In genomic region chr12:74365178-74365964, GRCh38 we compare ENCODE assay signal across 8 cellular contexts.
DNase-seq lines count a peak whose midpoint lies in the region; ATAC-seq and TF ChIP-seq lines count a peak whose summit lies in the region.

No MANE protein-coding gene starts in this region.

- no TSS peak for BruUV-seq in Caco-2 (replicated peaks; lab: Mats Ljungman, UMichigan)

- H3K4me1 Mint-ChIP-seq in Caco-2 (ENCODE audit: low read depth, unreplicated experiment), result no peaks in the 10 kb centered on the region

- H3K27me3 Mint-ChIP-seq in Caco-2 (ENCODE audit: insufficient read depth, unreplicated experiment), result no peaks in the 10 kb centered on the region

- H3K9ac ChIP-seq in OCI-LY3 (ENCODE audit: low read length), result no peak overlapping the region

- TF ChIP-seq CTCF in Caco-2 (IDR thresholded peaks at IDR 0.05; ENCODE audit: insufficient read depth in 1 of 2, low read depth in 1 of 2, low read length in 1 of 2, severe bottlenecking in 1 of 2, unreplicated experiment in 1 of 2) (peak; percentile 34 to 43), OCI-LY3 (IDR thresholded peaks at IDR 0.05; ENCODE audit: low read depth, low read length) (peak; percentile 69)

- no peaks in the 10 kb centered on the region for H3K4me1 ChIP-seq in Caco-2
- H3K4me1 ChIP-seq in OCI-LY3 (ENCODE audit: low read length), result peaks cover 7% of the 10 kb centered on the region

- POLR2A ChIA-PET in Caco-2 (lab: Charles Lee), result no interaction called here

- no peaks in the 10 kb centered on the region for H3K9me3 Mint-ChIP-seq in Caco-2 (ENCODE audit: unreplicated experiment)

- H3K4me3 ChIP-seq in Caco-2 (ENCODE audit: low read depth, low read length) (no peak overlapping the region), OCI-LY3 (ENCODE audit: low read length) (no peak overlapping the region)

- H3K27ac ChIP-seq in OCI-LY3 (ENCODE audit: low read length), result no peak overlapping the region

- H3K9me3 ChIP-seq in Caco-2 (no peaks in the 10 kb centered on the region), OCI-LY3 (ENCODE audit: insufficient read depth, low read length) (no peaks in the 10 kb centered on the region)

- peak overlapping the region; percentile 95 for H2AFZ ChIP-seq in OCI-LY3 (ENCODE audit: low read depth, low read length)

- no peak overlapping the region for H3K4me3 Mint-ChIP-seq in Caco-2 (ENCODE audit: unreplicated experiment)

- no peaks in the 10 kb centered on the region for H4K20me1 ChIP-seq in OCI-LY3 (ENCODE audit: insufficient read depth, low read length)

- no peaks in the 10 kb centered on the region for H3K36me3 ChIP-seq in Caco-2 (ENCODE audit: control insufficient read depth, insufficient read depth, low read length)
- no peaks in the 10 kb centered on the region for H3K36me3 ChIP-seq in OCI-LY3 (replicated peaks; ENCODE audit: low read depth, low read length)

- DNase-seq in Caco-2 (peak; percentile 44 to 60), fibroblast of peridontal ligament (ENCODE audit: extremely low read depth) (peak; percentile 78), MV-4-11 (lab: John Stamatoyannopoulos, UW) (no peak), posterior vena cava (ENCODE audit: low spot score) (no peak)
- DNase-seq in stimulated activated naive CD8-positive, alpha-beta T cell treated with anti-CD3 and anti-CD28 coated beads, Interleukin-15, Interleukin-2, amounts not matched to agents 100 U/mL and 50 U/mL, for 24 hours, result peak; percentile 9

- H3K4me2 ChIP-seq in OCI-LY3 (ENCODE audit: low read length), result peak overlapping the region; percentile 16

- H3K36me3 Mint-ChIP-seq in Caco-2 (ENCODE audit: insufficient read depth, unreplicated experiment), result no peaks in the 10 kb centered on the region

- no peaks in the 10 kb centered on the region for H3K79me2 ChIP-seq in OCI-LY3 (ENCODE audit: low read length)

- H3K27me3 ChIP-seq in Caco-2 (replicated peaks; ENCODE audit: control insufficient read depth, insufficient read depth, low read length) (no peaks in the 10 kb centered on the region), OCI-LY3 (ENCODE audit: low read depth, low read length) (no peaks in the 10 kb centered on the region)

- ATAC-seq in GM18858 (IDR thresholded peaks at IDR 0.05; ENCODE audit: unreplicated experiment) (peak; percentile 90), HG02981 (IDR thresholded peaks at IDR 0.05; ENCODE audit: unreplicated experiment) (peak; percentile 74)
- ATAC-seq in stimulated activated naive CD8-positive, alpha-beta T cell treated with anti-CD3 and anti-CD28 coated beads, Interleukin-15, Interleukin-2, amounts not matched to agents 100 U/mL and 50 U/mL, for 24 hours, result no peak

- H3K27ac Mint-ChIP-seq in Caco-2 (ENCODE audit: unreplicated experiment), result no peak overlapping the region

- CTCF ChIA-PET in Caco-2 (lab: Charles Lee), result no interaction called here

- intact Hi-C loops in Caco-2 (cut with micrococcal nuclease; ENCODE audit: unreplicated experiment) (loop anchor here (1.0 to 2.0 kb wide), 5 partner anchors 37 to 430 kb away; no protein-coding TSS in a partner anchor), posterior vena cava (cut with DNase I) (no loop called here)

Comparison
In these comparisons a context has a peak if more than half of its experiments do, and no peak if none do; other contexts are left out.
1. DNase-seq: peak in Caco-2 (2 of 2), fibroblast of peridontal ligament (single experiment) and stimulated activated naive CD8-positive, alpha-beta T cell treated with anti-CD3 and anti-CD28 coated beads, Interleukin-15, Interleukin-2, amounts not matched to agents 100 U/mL and 50 U/mL, for 24 hours (single experiment); none in MV-4-11 (single experiment) and posterior vena cava (single experiment).